In the genomic region with DNA sequence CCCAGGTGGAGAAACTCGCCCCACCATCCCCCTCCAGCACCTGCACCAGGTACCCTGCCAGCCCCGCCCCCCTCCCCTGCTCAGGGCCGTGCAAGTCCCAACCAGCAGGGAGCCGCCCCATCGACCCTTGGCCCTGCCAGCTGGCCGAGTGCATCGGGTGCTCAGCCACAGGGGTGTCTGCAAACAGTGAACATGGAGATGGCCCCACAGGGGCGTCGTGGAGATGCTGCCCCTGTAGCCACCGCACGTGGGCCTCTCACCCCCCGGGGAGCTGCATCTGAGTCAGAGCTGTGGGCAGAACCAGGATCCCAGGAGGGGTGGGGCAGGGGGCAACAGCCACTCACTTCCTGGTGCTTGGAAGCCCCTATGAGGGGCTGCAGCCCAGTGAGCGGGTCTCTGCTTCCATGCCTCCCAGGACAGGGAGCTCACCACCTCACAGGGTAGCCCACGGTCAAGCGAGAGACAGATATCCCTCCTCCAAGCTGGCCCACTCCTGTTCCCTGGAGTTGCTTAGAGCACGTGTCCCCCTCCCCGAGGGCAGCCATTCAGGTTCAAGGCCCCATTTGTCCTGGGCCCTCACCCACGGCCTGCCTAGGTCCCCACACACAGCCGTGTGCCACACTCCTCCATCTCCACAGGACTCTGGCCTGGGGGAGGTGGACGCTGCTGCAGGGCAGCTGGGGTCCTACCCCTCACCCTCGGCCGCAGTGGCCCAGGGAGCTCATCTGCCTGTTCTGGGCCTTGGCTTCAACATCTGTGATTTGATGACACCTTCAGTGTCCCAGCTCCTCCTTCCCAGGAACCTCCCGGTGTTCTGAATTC, we compare ENCODE assay signal across 1 cellular context.
A peak's percentile ranks its signal among the peaks of the same experiment; 100 is the strongest.
TF ChIP-seq lines count a peak whose summit lies in the region.

No MANE protein-coding gene starts in this region.

TF ChIP-seq in HepG2, 621 proteins besides CTCF, POLR2A, EP300 and RAD21 (continued from another document and continues in another):
- TF ChIP-seq, protein P1, sequence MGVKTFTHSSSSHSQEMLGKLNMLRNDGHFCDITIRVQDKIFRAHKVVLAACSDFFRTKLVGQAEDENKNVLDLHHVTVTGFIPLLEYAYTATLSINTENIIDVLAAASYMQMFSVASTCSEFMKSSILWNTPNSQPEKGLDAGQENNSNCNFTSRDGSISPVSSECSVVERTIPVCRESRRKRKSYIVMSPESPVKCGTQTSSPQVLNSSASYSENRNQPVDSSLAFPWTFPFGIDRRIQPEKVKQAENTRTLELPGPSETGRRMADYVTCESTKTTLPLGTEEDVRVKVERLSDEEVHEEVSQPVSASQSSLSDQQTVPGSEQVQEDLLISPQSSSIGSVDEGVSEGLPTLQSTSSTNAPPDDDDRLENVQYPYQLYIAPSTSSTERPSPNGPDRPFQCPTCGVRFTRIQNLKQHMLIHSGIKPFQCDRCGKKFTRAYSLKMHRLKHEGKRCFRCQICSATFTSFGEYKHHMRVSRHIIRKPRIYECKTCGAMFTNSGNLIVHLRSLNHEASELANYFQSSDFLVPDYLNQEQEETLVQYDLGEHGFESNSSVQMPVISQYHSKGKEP (CRISPR knock-in tag; IDR thresholded peaks at IDR 0.05) = no peak
- TF ChIP-seq RARA (CRISPR knock-in tag; IDR thresholded peaks at IDR 0.05) = 0 out of 2 replicates have a peak, but pooled peaks have one; percentile 33
- TF ChIP-seq CBX1 (IDR thresholded peaks at IDR 0.05; ENCODE audit: low read depth) = no peak
- TF ChIP-seq, protein P2, sequence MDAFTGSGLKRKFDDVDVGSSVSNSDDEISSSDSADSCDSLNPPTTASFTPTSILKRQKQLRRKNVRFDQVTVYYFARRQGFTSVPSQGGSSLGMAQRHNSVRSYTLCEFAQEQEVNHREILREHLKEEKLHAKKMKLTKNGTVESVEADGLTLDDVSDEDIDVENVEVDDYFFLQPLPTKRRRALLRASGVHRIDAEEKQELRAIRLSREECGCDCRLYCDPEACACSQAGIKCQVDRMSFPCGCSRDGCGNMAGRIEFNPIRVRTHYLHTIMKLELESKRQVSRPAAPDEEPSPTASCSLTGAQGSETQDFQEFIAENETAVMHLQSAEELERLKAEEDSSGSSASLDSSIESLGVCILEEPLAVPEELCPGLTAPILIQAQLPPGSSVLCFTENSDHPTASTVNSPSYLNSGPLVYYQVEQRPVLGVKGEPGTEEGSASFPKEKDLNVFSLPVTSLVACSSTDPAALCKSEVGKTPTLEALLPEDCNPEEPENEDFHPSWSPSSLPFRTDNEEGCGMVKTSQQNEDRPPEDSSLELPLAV (CRISPR knock-in tag; conservative IDR thresholded peaks at IDR 0.05; ENCODE audit: low read depth) = no peak
- TF ChIP-seq NCOR1 (IDR thresholded peaks at IDR 0.05; ENCODE audit: borderline replicate concordance, low read length) = no peak
- TF ChIP-seq ZNF180 (CRISPR knock-in tag; IDR thresholded peaks at IDR 0.05; ENCODE audit: borderline replicate concordance, low read depth) = no peak
- no peak for TF ChIP-seq MED13 (CRISPR knock-in tag; IDR thresholded peaks at IDR 0.05)
- TF ChIP-seq, protein P3, sequence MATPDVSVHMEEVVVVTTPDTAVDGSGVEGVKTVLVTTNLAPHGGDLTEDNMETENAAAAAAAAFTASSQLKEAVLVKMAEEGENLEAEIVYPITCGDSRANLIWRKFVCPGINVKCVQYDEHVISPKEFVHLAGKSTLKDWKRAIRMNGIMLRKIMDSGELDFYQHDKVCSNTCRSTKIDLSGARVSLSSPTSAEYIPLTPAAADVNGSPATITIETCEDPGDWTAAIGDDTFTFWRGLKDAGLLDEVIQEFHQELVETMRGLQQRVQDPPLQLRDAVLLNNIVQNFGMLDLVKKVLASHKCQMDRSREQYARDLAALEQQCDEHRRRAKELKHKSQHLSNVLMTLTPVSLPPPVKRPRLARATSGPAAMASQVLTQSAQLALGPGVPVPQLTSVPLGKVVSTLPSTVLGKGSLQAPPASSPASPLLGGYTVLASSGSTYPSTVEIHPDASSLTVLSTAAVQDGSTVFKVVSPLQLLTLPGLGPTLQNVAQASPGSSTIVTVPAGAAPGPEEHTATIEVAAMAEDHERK (CRISPR knock-in tag; IDR thresholded peaks at IDR 0.05; ENCODE audit: low read depth) = no peak
- TF ChIP-seq HOXA3 (CRISPR knock-in tag; IDR thresholded peaks at IDR 0.05) = peak; percentile 41; the same call in 1 of the 2 replicates
- TF ChIP-seq ZFP90 (CRISPR knock-in tag; IDR thresholded peaks at IDR 0.05; ENCODE audit: borderline replicate concordance) = peak; percentile 70; the same call in 1 of the 2 replicates
- no peak for TF ChIP-seq ZNF10 (CRISPR knock-in tag; IDR thresholded peaks at IDR 0.05; ENCODE audit: borderline replicate concordance, low read depth)
- no peak for TF ChIP-seq ZNF577 (CRISPR knock-in tag; IDR thresholded peaks at IDR 0.05; ENCODE audit: borderline replicate concordance, low read depth)
- no peak for TF ChIP-seq ZNF230 (CRISPR knock-in tag; IDR thresholded peaks at IDR 0.05)
- TF ChIP-seq, protein P4, sequence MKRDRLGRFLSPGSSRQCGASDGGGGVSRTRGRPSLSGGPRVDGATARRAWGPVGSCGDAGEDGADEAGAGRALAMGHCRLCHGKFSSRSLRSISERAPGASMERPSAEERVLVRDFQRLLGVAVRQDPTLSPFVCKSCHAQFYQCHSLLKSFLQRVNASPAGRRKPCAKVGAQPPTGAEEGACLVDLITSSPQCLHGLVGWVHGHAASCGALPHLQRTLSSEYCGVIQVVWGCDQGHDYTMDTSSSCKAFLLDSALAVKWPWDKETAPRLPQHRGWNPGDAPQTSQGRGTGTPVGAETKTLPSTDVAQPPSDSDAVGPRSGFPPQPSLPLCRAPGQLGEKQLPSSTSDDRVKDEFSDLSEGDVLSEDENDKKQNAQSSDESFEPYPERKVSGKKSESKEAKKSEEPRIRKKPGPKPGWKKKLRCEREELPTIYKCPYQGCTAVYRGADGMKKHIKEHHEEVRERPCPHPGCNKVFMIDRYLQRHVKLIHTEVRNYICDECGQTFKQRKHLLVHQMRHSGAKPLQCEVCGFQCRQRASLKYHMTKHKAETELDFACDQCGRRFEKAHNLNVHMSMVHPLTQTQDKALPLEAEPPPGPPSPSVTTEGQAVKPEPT (CRISPR knock-in tag; IDR thresholded peaks at IDR 0.05; ENCODE audit: low read depth) = peak; percentile 86
- TF ChIP-seq ZNF543 (CRISPR knock-in tag; IDR thresholded peaks at IDR 0.05) = no peak
- no peak; the same call in 1 of the 2 replicates for TF ChIP-seq ZNF225 (CRISPR knock-in tag; IDR thresholded peaks at IDR 0.05)
- TF ChIP-seq TBX2 (CRISPR knock-in tag; IDR thresholded peaks at IDR 0.05; ENCODE audit: borderline replicate concordance) = peak; percentile 79; the same call in 1 of the 2 replicates
- no peak for TF ChIP-seq ZNF720 (CRISPR knock-in tag; IDR thresholded peaks at IDR 0.05)
- TF ChIP-seq ZFP36L2 (CRISPR knock-in tag; IDR thresholded peaks at IDR 0.05) = no peak
- peak; percentile 78; the same call in 1 of the 2 replicates for TF ChIP-seq ZNF33B (CRISPR knock-in tag; IDR thresholded peaks at IDR 0.05)
- TF ChIP-seq, protein P5, sequence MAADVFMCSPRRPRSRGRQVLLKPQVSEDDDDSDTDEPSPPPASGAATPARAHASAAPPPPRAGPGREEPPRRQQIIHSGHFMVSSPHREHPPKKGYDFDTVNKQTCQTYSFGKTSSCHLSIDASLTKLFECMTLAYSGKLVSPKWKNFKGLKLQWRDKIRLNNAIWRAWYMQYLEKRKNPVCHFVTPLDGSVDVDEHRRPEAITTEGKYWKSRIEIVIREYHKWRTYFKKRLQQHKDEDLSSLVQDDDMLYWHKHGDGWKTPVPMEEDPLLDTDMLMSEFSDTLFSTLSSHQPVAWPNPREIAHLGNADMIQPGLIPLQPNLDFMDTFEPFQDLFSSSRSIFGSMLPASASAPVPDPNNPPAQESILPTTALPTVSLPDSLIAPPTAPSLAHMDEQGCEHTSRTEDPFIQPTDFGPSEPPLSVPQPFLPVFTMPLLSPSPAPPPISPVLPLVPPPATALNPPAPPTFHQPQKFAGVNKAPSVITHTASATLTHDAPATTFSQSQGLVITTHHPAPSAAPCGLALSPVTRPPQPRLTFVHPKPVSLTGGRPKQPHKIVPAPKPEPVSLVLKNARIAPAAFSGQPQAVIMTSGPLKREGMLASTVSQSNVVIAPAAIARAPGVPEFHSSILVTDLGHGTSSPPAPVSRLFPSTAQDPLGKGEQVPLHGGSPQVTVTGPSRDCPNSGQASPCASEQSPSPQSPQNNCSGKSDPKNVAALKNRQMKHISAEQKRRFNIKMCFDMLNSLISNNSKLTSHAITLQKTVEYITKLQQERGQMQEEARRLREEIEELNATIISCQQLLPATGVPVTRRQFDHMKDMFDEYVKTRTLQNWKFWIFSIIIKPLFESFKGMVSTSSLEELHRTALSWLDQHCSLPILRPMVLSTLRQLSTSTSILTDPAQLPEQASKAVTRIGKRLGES (CRISPR knock-in tag; IDR thresholded peaks at IDR 0.05; ENCODE audit: borderline replicate concordance) = no peak
- no peak for TF ChIP-seq IKZF1 (IDR thresholded peaks at IDR 0.05)
- no peak for TF ChIP-seq ZMAT3 (CRISPR knock-in tag; conservative IDR thresholded peaks at IDR 0.05)
- TF ChIP-seq, protein P6, sequence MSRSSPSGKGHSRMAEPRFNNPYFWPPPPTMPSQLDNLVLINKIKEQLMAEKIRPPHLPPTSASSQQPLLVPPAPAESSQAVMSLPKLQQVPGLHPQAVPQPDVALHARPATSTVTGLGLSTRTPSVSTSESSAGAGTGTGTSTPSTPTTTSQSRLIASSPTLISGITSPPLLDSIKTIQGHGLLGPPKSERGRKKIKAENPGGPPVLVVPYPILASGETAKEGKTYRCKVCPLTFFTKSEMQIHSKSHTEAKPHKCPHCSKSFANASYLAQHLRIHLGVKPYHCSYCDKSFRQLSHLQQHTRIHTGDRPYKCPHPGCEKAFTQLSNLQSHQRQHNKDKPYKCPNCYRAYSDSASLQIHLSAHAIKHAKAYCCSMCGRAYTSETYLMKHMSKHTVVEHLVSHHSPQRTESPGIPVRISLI (CRISPR knock-in tag; IDR thresholded peaks at IDR 0.05; ENCODE audit: borderline replicate concordance) = no peak
- peak; percentile 87 for TF ChIP-seq HDAC1 (CRISPR knock-in tag; IDR thresholded peaks at IDR 0.05)
- TF ChIP-seq PHF8 (CRISPR knock-in tag; IDR thresholded peaks at IDR 0.05) = no peak; the same call in 1 of the 2 replicates
- TF ChIP-seq, protein P7, sequence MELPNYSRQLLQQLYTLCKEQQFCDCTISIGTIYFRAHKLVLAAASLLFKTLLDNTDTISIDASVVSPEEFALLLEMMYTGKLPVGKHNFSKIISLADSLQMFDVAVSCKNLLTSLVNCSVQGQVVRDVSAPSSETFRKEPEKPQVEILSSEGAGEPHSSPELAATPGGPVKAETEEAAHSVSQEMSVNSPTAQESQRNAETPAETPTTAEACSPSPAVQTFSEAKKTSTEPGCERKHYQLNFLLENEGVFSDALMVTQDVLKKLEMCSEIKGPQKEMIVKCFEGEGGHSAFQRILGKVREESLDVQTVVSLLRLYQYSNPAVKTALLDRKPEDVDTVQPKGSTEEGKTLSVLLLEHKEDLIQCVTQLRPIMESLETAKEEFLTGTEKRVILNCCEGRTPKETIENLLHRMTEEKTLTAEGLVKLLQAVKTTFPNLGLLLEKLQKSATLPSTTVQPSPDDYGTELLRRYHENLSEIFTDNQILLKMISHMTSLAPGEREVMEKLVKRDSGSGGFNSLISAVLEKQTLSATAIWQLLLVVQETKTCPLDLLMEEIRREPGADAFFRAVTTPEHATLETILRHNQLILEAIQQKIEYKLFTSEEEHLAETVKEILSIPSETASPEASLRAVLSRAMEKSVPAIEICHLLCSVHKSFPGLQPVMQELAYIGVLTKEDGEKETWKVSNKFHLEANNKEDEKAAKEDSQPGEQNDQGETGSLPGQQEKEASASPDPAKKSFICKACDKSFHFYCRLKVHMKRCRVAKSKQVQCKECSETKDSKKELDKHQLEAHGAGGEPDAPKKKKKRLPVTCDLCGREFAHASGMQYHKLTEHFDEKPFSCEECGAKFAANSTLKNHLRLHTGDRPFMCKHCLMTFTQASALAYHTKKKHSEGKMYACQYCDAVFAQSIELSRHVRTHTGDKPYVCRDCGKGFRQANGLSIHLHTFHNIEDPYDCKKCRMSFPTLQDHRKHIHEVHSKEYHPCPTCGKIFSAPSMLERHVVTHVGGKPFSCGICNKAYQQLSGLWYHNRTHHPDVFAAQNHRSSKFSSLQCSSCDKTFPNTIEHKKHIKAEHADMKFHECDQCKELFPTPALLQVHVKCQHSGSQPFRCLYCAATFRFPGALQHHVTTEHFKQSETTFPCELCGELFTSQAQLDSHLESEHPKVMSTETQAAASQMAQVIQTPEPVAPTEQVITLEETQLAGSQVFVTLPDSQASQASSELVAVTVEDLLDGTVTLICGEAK (IDR thresholded peaks at IDR 0.05) = no peak
- TF ChIP-seq, protein P7 (CRISPR knock-in tag; IDR thresholded peaks at IDR 0.05) = no peak
- TF ChIP-seq HNF4A (CRISPR knock-in tag; IDR thresholded peaks at IDR 0.05) = peak; percentile 82
- TF ChIP-seq ATF1 (CRISPR knock-in tag; IDR thresholded peaks at IDR 0.05) = no peak
- TF ChIP-seq DPF2 (CRISPR knock-in tag; IDR thresholded peaks at IDR 0.05; ENCODE audit: borderline replicate concordance, low read depth) = peak; percentile 71
- TF ChIP-seq ZIK1 (CRISPR knock-in tag; IDR thresholded peaks at IDR 0.05; ENCODE audit: borderline replicate concordance, low read depth) = peak; percentile 49; the same call in 1 of the 2 replicates
- TF ChIP-seq PHF5A (CRISPR knock-in tag; IDR thresholded peaks at IDR 0.05; ENCODE audit: low read depth, unreplicated experiment) = no peak
- TF ChIP-seq MAFK (conservative IDR thresholded peaks at IDR 0.05 in 1 of 2, IDR thresholded peaks at IDR 0.05 in 1 of 2; ENCODE audit: low read length in 2 of 2) = no peak
